ENCODE assay signal across 8 cellular contexts in the genomic region with DNA sequence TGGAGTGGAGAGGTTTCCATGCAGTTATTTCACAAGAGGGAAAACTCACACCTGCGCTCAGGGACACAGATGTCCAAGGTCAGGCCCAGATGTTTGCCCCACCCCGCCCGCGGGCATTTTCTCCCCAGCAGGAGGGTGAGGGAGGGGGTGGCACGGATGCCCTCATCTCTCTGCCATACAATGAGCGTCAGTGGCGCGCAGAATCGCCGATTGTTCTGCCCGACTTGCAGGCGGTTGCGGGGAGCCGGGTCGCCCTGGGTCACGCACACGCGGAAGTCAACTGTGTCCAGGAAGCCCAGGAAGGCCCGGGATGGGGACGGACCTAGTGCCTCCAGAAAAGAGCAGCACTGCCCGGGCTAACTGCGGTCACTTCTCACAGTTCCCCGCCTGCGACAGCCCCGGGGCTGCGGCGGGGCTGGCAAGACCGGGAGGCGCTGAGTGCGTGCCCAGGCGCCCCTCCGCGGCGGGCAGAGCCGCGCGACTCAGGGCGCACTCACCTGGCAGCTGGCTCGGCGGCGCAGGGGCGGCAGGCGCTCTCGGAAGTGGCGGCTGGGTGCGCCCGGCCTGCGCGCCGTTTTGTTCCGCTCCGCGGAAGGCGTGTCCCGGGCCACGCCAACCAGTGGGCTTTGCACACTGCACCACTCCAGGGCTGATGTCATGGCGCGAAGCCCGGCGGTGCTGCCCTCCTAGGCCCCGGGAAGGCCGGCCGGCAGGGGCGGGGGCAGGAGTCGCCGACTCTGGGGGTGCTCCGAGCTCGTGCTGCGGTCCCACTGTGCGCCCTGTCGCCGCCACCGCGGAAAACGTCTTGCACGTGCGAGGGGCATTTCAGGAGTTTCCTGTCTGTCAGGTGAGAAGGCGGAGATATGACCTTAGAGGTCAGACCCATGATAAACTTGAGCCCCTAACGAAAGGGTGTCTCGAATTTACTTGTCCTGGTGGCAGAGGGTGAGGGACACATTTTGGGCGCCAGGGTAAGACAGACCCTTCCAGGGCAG. TPM values are rescaled to one million over a fixed set of nuclear protein-coding genes. Genes with fewer than 3 reads are reported as not detected.
DNase-seq lines count a peak whose midpoint lies in the region; ATAC-seq and TF ChIP-seq lines count a peak whose summit lies in the region.

A gene (minus strand): TSS at position 551 of the 995 bp plus-strand sequence. CDS start 10,820 bp downstream, outside the sequence.

- POLR2A ChIA-PET in RWPE1 (lab: Yijun Ruan, JAX; ENCODE audit: low non-redundant PET), result interaction anchor here (0.5 to 1.8 kb wide), 6 partner anchors 18 to 486 kb away, joined by 3 to 5 read pairs (median 4); no protein-coding TSS in a partner anchor

- H3K27ac ChIP-seq in RWPE1, result peak within 1 kb of the TSS; percentile 92
- peak within 1 kb of the TSS; percentile 63 for H3K27ac ChIP-seq in foreskin keratinocyte
- H3K27ac ChIP-seq in neuronal stem cell (replicated peaks; ENCODE audit: low read length), result no peak within 1 kb of the TSS

- H3K14ac ChIP-seq in neuronal stem cell (ENCODE audit: low read length), result peak within 1 kb of the TSS; percentile 31

- peak within 1 kb of the TSS; percentile 84 to 96 (median 85) for H3K27ac Mint-ChIP-seq in IgD-negative memory B cell

- no CpG with 5 or more reads among the region's 81 CpGs for WGBS in neuronal stem cell (ENCODE audit: extremely low coverage in 2 of 2, insufficient read length in 2 of 2, insufficient replicate concordance in 1 of 2), 2 donors

- peak within 1 kb of the TSS; percentile 78 for H2AK5ac ChIP-seq in neuronal stem cell (ENCODE audit: low read depth, low read length)

- peak within 1 kb of the TSS; percentile 65 for H2AFZ ChIP-seq in neuronal stem cell (ENCODE audit: low read length)

- H3K4me1 ChIP-seq in foreskin keratinocyte, result peaks cover 16% of the 10 kb centered on the region
- peaks cover 13 to 41% of the 10 kb centered on the region in 2 donors for H3K4me1 ChIP-seq in neuronal stem cell (ENCODE audit: control insufficient read depth in 2 of 2, insufficient read depth in 1 of 2, low read depth in 1 of 2, low read length in 2 of 2)

- peak within 1 kb of the TSS; percentile 87 for H3K9ac ChIP-seq in neuronal stem cell (ENCODE audit: low read depth, low read length, poor library complexity)

- peak; percentile 85 for ATAC-seq in GM21515 (IDR thresholded peaks at IDR 0.05; ENCODE audit: unreplicated experiment)
- peak; percentile 84 for ATAC-seq in foreskin keratinocyte

- DNase-seq in DMS114 treated with DMSO at 0.1 percent for 48 hours (lab: John Stamatoyannopoulos, UW; ENCODE audit: unreplicated experiment) (peak; percentile 17), RWPE1 (ENCODE audit: low spot score) (peak; percentile 96), foreskin keratinocyte (peak in 1 of 2 donors; percentile 69), neuronal stem cell (ENCODE audit: low spot score) (no peak)
- peak; percentile 75 for DNase-seq in activated effector memory CD4-positive, alpha-beta T cell treated with Interleukin-2 at 50 U/mL for 16 hours

- H3K4me3 ChIP-seq in neuronal stem cell (ENCODE audit: low read length in 2 of 2), result peak within 1 kb of the TSS; percentile 42 to 78

- H3K36me3 ChIP-seq in neuronal stem cell (replicated peaks in 1 of 2; ENCODE audit: control insufficient read depth in 2 of 2, insufficient read depth in 2 of 2, low read length in 2 of 2), result no peaks in the 10 kb centered on the region

- H3K27me3 ChIP-seq in foreskin keratinocyte (no peaks in the 10 kb centered on the region), neuronal stem cell (ENCODE audit: control insufficient read depth in 3 of 3, insufficient read depth in 3 of 3, low read depth in 1 of 3, low read length in 3 of 3) (peaks cover 0 to 19% (median 0%) of the 10 kb centered on the region in 3 experiments)

- peak within 1 kb of the TSS; percentile 56 for H2BK120ac ChIP-seq in neuronal stem cell (ENCODE audit: low read depth, low read length)

- peak within 1 kb of the TSS; percentile 90 for H3K4me2 ChIP-seq in neuronal stem cell (ENCODE audit: insufficient read depth, low read length, poor library complexity, severe bottlenecking)

- H2BK12ac ChIP-seq in neuronal stem cell (ENCODE audit: low read length), result peak within 1 kb of the TSS; percentile 10

- H3K4ac ChIP-seq in neuronal stem cell (ENCODE audit: low read length), result peak within 1 kb of the TSS; percentile 41

- peak within 1 kb of the TSS; percentile 89 to 97 (median 96) for H3K4me3 Mint-ChIP-seq in IgD-negative memory B cell

- H3K27me3 Mint-ChIP-seq in IgD-negative memory B cell, result no peaks in the 10 kb centered on the region

- no peaks in the 10 kb centered on the region for H3K79me1 ChIP-seq in neuronal stem cell (ENCODE audit: low read depth, low read length)

- CTCF ChIA-PET in RWPE1 (lab: Yijun Ruan, JAX), result interaction anchor here (0.5 to 14.7 kb wide), 8 partner anchors 18 to 664 kb away, joined by 3 to 464 read pairs (median 4); a partner anchor contains a TSS

- H2BK15ac ChIP-seq in neuronal stem cell (ENCODE audit: low read length), result peak within 1 kb of the TSS; percentile 50

- no peak within 1 kb of the TSS for H3K23ac ChIP-seq in neuronal stem cell (ENCODE audit: low read depth, low read length, poor library complexity)

- H3K9me3 Mint-ChIP-seq in IgD-negative memory B cell, result no peaks in the 10 kb centered on the region

- H3K36me3 Mint-ChIP-seq in IgD-negative memory B cell, result no peaks in the 10 kb centered on the region

- TF ChIP-seq CTCF in RWPE1 (conservative IDR thresholded peaks at IDR 0.05; ENCODE audit: low read depth) (no peak), foreskin keratinocyte (conservative IDR thresholded peaks at IDR 0.05) (peak; percentile 34), subcutaneous adipose tissue (IDR thresholded peaks at IDR 0.05; ENCODE audit: low read depth) (no peak)

- H3K9me3 ChIP-seq in neuronal stem cell (replicated peaks in 1 of 2; ENCODE audit: control insufficient read depth in 2 of 2, insufficient read depth in 1 of 2, low read depth in 1 of 2, low read length in 2 of 2), result no peaks in the 10 kb centered on the region

- H3K4me1 Mint-ChIP-seq in IgD-negative memory B cell, result peaks cover 17 to 44% (median 21%) of the 10 kb centered on the region in 3 donors

- H4K8ac ChIP-seq in neuronal stem cell (ENCODE audit: low read depth, low read length), result no peak within 1 kb of the TSS

- peak within 1 kb of the TSS; percentile 93 for H3K18ac ChIP-seq in neuronal stem cell (ENCODE audit: low read length)

- H2BK5ac ChIP-seq in neuronal stem cell (ENCODE audit: low read length), result peak within 1 kb of the TSS; percentile 29

- peak within 1 kb of the TSS; percentile 8 for H4K91ac ChIP-seq in neuronal stem cell (ENCODE audit: low read depth, low read length, poor library complexity)

RNA-seq across cellular contexts. Expression of the gene that starts here (rescaled TPM):
- polyA plus RNA-seq in IgD-negative memory B cell (53.4 TPM), foreskin keratinocyte (193 and 199 TPM in 2 replicates)
- total RNA-seq in foreskin keratinocyte (176 and 188 TPM in 2 replicates), subcutaneous adipose tissue (100 to 1,000 TPM in 3 of 4 donors, 10 to 100 TPM in 1; 82.0 to 242 (median 155) TPM)
- 31.8 TPM for polyA plus RNA-seq in neuronal stem cell (2013, experiment 1 of 2)
- polyA plus RNA-seq in neuronal stem cell (2013, experiment 2 of 2), result 29.5 TPM
